In the genomic region with DNA sequence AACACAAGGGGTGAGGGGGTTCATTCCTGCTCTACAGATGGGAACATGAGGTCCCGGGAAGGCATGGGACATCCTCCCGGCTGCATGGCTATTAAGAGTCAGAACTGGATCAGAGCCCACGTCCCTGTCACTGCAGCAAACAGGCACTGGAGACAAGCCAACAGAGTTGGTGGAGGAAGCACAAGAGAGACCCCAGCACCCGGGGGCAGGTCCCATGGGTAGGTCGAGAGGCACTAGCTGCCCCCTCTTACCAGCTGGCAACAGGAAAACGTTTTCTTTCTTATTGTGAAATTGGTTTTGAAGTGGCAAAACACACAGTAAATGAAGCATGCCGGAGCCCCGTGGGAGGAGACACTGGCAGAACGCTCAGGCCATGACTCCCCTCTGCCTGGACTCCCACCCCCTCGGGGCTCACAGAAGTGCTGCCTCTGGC, we compare ENCODE assay signal across 13 cellular contexts. TPM values are rescaled to one million over a fixed set of nuclear protein-coding genes. Genes with fewer than 3 reads are reported as not detected.
DNase-seq lines count a peak whose midpoint lies in the region; ATAC-seq and TF ChIP-seq lines count a peak whose summit lies in the region.
"Had no signal": no experiment of that assay in that cellular context is flagged by ENCODE, and none has a peak within 500 bp of the region (broad histone marks: within the 10 kb centered on the region; RNA-seq: fewer than 3 reads in every experiment).

No MANE protein-coding gene starts in this region.

- peaks cover 14% of the 10 kb centered on the region; the same call in 1 of the 2 replicates for H3F3A ChIP-seq in PC-9 (ENCODE audit: insufficient read depth, low read depth)

- intact Hi-C loops in lower lobe of right lung (cut with DNase I) (no loop called here), tibial artery (cut with DNase I; ENCODE audit: low total_unique reads) (no loop called here), PC-9 (cut with micrococcal nuclease; ENCODE audit: unreplicated experiment) (no loop called here)

- no peaks in the 10 kb centered on the region for H3K27me3 Mint-ChIP-seq in activated naive CD4-positive, alpha-beta T cell treated with anti-CD3 and anti-CD28 coated beads, Interleukin-2, amount 10 ng/mL, durations not matched to agents 7 days and 5 days
- H3K27me3 Mint-ChIP-seq in activated naive CD8-positive, alpha-beta T cell treated with anti-CD3 and anti-CD28 coated beads for 36 hours, result no peaks in the 10 kb centered on the region

- DNase-seq in activated naive CD4-positive, alpha-beta T cell treated with anti-CD3 and anti-CD28 coated beads, Interleukin-2, amount 10 ng/mL, durations not matched to agents 7 days and 5 days, result no peak
- no peak for DNase-seq in activated naive CD4-positive, alpha-beta T cell treated with Interleukin-2 at 50 U/mL for 16 hours
- DNase-seq in activated naive CD8-positive, alpha-beta T cell treated with anti-CD3 and anti-CD28 coated beads for 36 hours, result no peak
- no peak for DNase-seq in lower lobe of right lung
- DNase-seq in tibial artery, result no peak
- no peak for DNase-seq in PC-9
- DNase-seq in NCI-H2029 (lab: John Stamatoyannopoulos, UW), result no peak
- DNase-seq: mesendoderm, NCI-H2029 treated with DMSO at 0.1 percent for 48 hours had no signal

- POLR2A ChIA-PET in PC-9 (lab: Charles Lee; ENCODE audit: unreplicated experiment), result no interaction called here

- H3K27ac ChIP-seq in lower lobe of right lung (no peak overlapping the region), tibial artery (peak overlapping the region; percentile 17 to 47), PC-9 (no peak overlapping the region)
- H3K27ac ChIP-seq: hepatocyte had no signal

- H3K4me3 ChIP-seq in lower lobe of right lung, result no peak overlapping the region
- no peak overlapping the region for H3K4me3 ChIP-seq in tibial artery
- no peak overlapping the region for H3K4me3 ChIP-seq in PC-9
- H3K4me3 ChIP-seq: hepatocyte had no signal

- H4K20me1 ChIP-seq in PC-9 (ENCODE audit: insufficient read depth), result no peaks in the 10 kb centered on the region

- H3K9me3 ChIP-seq in lower lobe of right lung (no peaks in the 10 kb centered on the region), tibial artery (no peaks in the 10 kb centered on the region), PC-9 (ENCODE audit: insufficient read depth, low read depth) (no peaks in the 10 kb centered on the region)

- CTCF ChIA-PET in activated naive CD4-positive, alpha-beta T cell treated with anti-CD3 and anti-CD28 coated beads, Interleukin-2, amount 10 ng/mL, durations not matched to agents 7 days and 5 days (lab: Charles Lee), result interaction anchor here (0.7 kb wide), 1 partner anchor 230 kb away, joined by 3 read pairs; no protein-coding TSS in a partner anchor
- CTCF ChIA-PET in PC-9 (lab: Charles Lee), result no interaction called here

- peaks cover 17% of the 10 kb centered on the region for H3K4me1 Mint-ChIP-seq in activated naive CD4-positive, alpha-beta T cell treated with anti-CD3 and anti-CD28 coated beads, Interleukin-2, amount 10 ng/mL, durations not matched to agents 7 days and 5 days
- peaks cover 53% of the 10 kb centered on the region for H3K4me1 Mint-ChIP-seq in activated naive CD8-positive, alpha-beta T cell treated with anti-CD3 and anti-CD28 coated beads for 36 hours

- no peak for TF ChIP-seq CTCF in lower lobe of right lung (IDR thresholded peaks at IDR 0.05)
- TF ChIP-seq CTCF in tibial artery (IDR thresholded peaks at IDR 0.05), result no peak
- no peak for TF ChIP-seq CTCF in PC-9 (conservative IDR thresholded peaks at IDR 0.05)

- no peaks in the 10 kb centered on the region for H3K9me3 Mint-ChIP-seq in activated naive CD4-positive, alpha-beta T cell treated with anti-CD3 and anti-CD28 coated beads, Interleukin-2, amount 10 ng/mL, durations not matched to agents 7 days and 5 days
- H3K9me3 Mint-ChIP-seq in activated naive CD8-positive, alpha-beta T cell treated with anti-CD3 and anti-CD28 coated beads for 36 hours, result no peaks in the 10 kb centered on the region
- H3K9me3 Mint-ChIP-seq: type B pancreatic cell had no signal

- no peaks in the 10 kb centered on the region for H3K27me3 ChIP-seq in lower lobe of right lung (ENCODE audit: low read depth)
- H3K27me3 ChIP-seq in tibial artery, result no peaks in the 10 kb centered on the region
- H3K27me3 ChIP-seq in PC-9 (ENCODE audit: insufficient read depth, low read depth), result no peaks in the 10 kb centered on the region
- H3K27me3 ChIP-seq: hepatocyte had no signal

- H3K4me2 ChIP-seq in PC-9, result no peak overlapping the region
- H3K4me2 ChIP-seq: hepatocyte had no signal

- BruUV-seq in PC-9 (replicated peaks; lab: Mats Ljungman, UMichigan), result no TSS peak

- H3K36me3 ChIP-seq in lower lobe of right lung, result peaks cover 52% of the 10 kb centered on the region
- peaks cover 16 to 47% (median 42%) of the 10 kb centered on the region in 3 donors for H3K36me3 ChIP-seq in tibial artery
- no peaks in the 10 kb centered on the region for H3K36me3 ChIP-seq in PC-9 (ENCODE audit: low read depth)

- H3K27ac Mint-ChIP-seq in activated naive CD4-positive, alpha-beta T cell treated with anti-CD3 and anti-CD28 coated beads, Interleukin-2, amount 10 ng/mL, durations not matched to agents 7 days and 5 days, result peak overlapping the region; percentile 52
- peak overlapping the region; percentile 3 for H3K27ac Mint-ChIP-seq in activated naive CD8-positive, alpha-beta T cell treated with anti-CD3 and anti-CD28 coated beads for 36 hours
- H3K27ac Mint-ChIP-seq: type B pancreatic cell had no signal

- H3K4me3 Mint-ChIP-seq in activated naive CD4-positive, alpha-beta T cell treated with anti-CD3 and anti-CD28 coated beads, Interleukin-2, amount 10 ng/mL, durations not matched to agents 7 days and 5 days, result no peak overlapping the region
- H3K4me3 Mint-ChIP-seq in activated naive CD8-positive, alpha-beta T cell treated with anti-CD3 and anti-CD28 coated beads for 36 hours, result no peak overlapping the region
- H3K4me3 Mint-ChIP-seq: type B pancreatic cell had no signal

- H3K79me2 ChIP-seq in PC-9 (ENCODE audit: low read depth), result no peaks in the 10 kb centered on the region
- H3K79me2 ChIP-seq: hepatocyte had no signal

- peaks cover 12% of the 10 kb centered on the region for H3K4me1 ChIP-seq in lower lobe of right lung
- peaks cover 0 to 31% (median 13%) of the 10 kb centered on the region in 4 donors for H3K4me1 ChIP-seq in tibial artery
- H3K4me1 ChIP-seq in PC-9 (replicated peaks; ENCODE audit: insufficient read depth), result peaks cover 32% of the 10 kb centered on the region

- no peak overlapping the region for H2AFZ ChIP-seq in PC-9
- H2AFZ ChIP-seq: hepatocyte had no signal

- no peaks in the 10 kb centered on the region for H3K9me2 ChIP-seq in PC-9 (ENCODE audit: insufficient read depth)

- peak; percentile 26 to 66 for ATAC-seq in lower lobe of right lung
- no peak for ATAC-seq in GM18858 (IDR thresholded peaks at IDR 0.05; ENCODE audit: unreplicated experiment)
- ATAC-seq: HepG2 had no signal

- H3K36me3 Mint-ChIP-seq in activated naive CD4-positive, alpha-beta T cell treated with anti-CD3 and anti-CD28 coated beads, Interleukin-2, amount 10 ng/mL, durations not matched to agents 7 days and 5 days, result peaks cover 72% of the 10 kb centered on the region
- H3K36me3 Mint-ChIP-seq in activated naive CD8-positive, alpha-beta T cell treated with anti-CD3 and anti-CD28 coated beads for 36 hours, result peaks cover 48% of the 10 kb centered on the region
- H3K36me3 Mint-ChIP-seq: type B pancreatic cell had no signal

RNA-seq across cellular contexts. Expression of a gene that starts 43.6 kb away (rescaled TPM):
- total RNA-seq in activated naive CD8-positive, alpha-beta T cell treated with anti-CD3 and anti-CD28 coated beads for 36 hours, result 10 to 100 TPM; 38.0 to 38.8 TPM
- total RNA-seq in lower lobe of right lung (22.4 TPM), PC-9 (2021) (1.5 and 1.9 TPM in 2 replicates)

Comparison
In these comparisons a context has a peak if more than half of its experiments do, and no peak if none do; other contexts are left out.
1. H3K27ac ChIP-seq: peak in tibial artery (2 of 2); none in lower lobe of right lung (single experiment) and PC-9 (single experiment).